ENCODE assay signal across 19 cellular contexts in genomic region chr3:101631397-101631796, GRCh38.
"Had no signal": no experiment of that assay in that cellular context is flagged by ENCODE, and none has a peak within 500 bp of the region (broad histone marks: within the 10 kb centered on the region; RNA-seq: fewer than 3 reads in every experiment).

No MANE protein-coding gene starts in this region.

- H3K4me1 Mint-ChIP-seq: mesothelial cell of epicardium had no signal

- H3K4me3 Mint-ChIP-seq: dendritic cell treated with granulocyte-macrophage colony-stimulating factor and Interleukin-4, amounts not matched to agents 40 ng/mL and 50 ng/mL, for 4 days; effector memory CD8-positive, alpha-beta T cell; mesothelial cell of epicardium; naive B cell had no signal

- H3K4me3 ChIP-seq: esophagus squamous epithelium, gastrocnemius medialis, heart right ventricle, left lung, lower lobe of right lung, mucosa of descending colon had no signal

- H3K36me3 ChIP-seq: esophagus squamous epithelium, gastrocnemius medialis, heart right ventricle, left lung, lower lobe of right lung had no signal

- H3K27me3 Mint-ChIP-seq: dendritic cell treated with granulocyte-macrophage colony-stimulating factor and Interleukin-4, amounts not matched to agents 40 ng/mL and 50 ng/mL, for 4 days; effector memory CD8-positive, alpha-beta T cell; naive B cell had no signal

- H3K4me1 ChIP-seq: gastrocnemius medialis, left lung, lower lobe of right lung had no signal

- H3K27ac Mint-ChIP-seq: dendritic cell treated with granulocyte-macrophage colony-stimulating factor and Interleukin-4, amounts not matched to agents 40 ng/mL and 50 ng/mL, for 4 days; effector memory CD8-positive, alpha-beta T cell; mesothelial cell of epicardium had no signal

- ATAC-seq: effector memory CD8-positive, alpha-beta T cell; gastrocnemius medialis; heart right ventricle; left cardiac atrium; left lung; left ventricle myocardium superior; lower lobe of right lung; mucosa of descending colon had no signal

- H3K27me3 ChIP-seq: esophagus squamous epithelium, gastrocnemius medialis, heart right ventricle, left lung had no signal

- H3K36me3 Mint-ChIP-seq: mesothelial cell of epicardium, naive B cell had no signal

- DNase-seq: cortex of kidney; effector CD8-positive, alpha-beta T cell; effector memory CD8-positive, alpha-beta T cell; esophagus squamous epithelium; foreskin fibroblast; foreskin melanocyte; gastrocnemius medialis; glutamatergic neuron; heart right ventricle; hippocampal formation; left cardiac atrium; left lung; left ventricle myocardium superior; lower lobe of right lung; mesenchymal stem cell; mucosa of descending colon; naive B cell had no signal

- H3K9me3 ChIP-seq: esophagus squamous epithelium, gastrocnemius medialis, heart right ventricle, left lung, lower lobe of right lung, mucosa of descending colon had no signal

- H3K9me3 Mint-ChIP-seq: dendritic cell treated with granulocyte-macrophage colony-stimulating factor and Interleukin-4, amounts not matched to agents 40 ng/mL and 50 ng/mL, for 4 days; effector memory CD8-positive, alpha-beta T cell; mesothelial cell of epicardium; naive B cell had no signal

- H3K27ac ChIP-seq: esophagus squamous epithelium, gastrocnemius medialis, heart right ventricle, left lung, lower lobe of right lung had no signal
